ENCODE assay signal across 8 cellular contexts in the genomic region with DNA sequence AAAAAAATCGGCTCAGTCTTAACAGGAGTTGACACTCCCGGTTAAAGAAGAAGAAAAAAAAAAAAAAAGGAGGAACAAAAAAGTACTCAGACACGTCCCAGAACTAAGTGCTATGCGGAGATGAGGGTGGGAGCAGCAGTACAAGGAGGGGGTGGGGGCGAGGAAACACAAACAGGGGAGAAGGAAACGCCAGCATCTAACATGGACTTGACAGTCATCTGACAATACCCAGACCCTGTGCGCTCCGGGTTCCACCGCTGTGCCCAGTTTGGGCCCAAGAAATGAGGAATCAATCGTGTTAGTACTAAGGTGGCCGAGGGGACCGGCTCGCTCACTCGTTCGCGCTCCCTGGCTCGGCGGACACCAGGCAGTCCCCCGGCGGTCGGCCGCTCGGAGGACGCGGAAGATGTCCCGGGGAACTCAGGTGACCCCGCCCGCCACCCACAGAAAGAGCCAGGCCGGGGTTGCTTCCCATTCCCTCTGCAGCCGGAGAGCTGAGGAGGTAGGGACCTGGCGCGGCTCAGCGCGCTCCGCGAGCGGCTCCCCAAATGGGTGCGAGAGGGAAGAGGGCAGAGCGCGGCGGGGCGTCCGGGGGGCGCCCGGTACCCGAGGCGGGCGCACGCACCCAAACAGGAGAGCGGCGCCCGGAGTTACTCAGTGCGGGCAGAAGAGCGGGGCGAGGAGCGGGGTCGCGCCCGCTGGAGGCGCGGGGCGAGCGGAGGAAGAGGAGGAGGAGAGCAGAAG. TPM values are rescaled to one million over a fixed set of nuclear protein-coding genes. Genes with fewer than 3 reads are reported as not detected.
DNase-seq lines count a peak whose midpoint lies in the region; ATAC-seq and TF ChIP-seq lines count a peak whose summit lies in the region.

No MANE protein-coding gene starts in this region.

- H3K9me3 ChIP-seq in breast epithelium (no peaks in the 10 kb centered on the region), body of pancreas (no peaks in the 10 kb centered on the region), thyroid gland (no peaks in the 10 kb centered on the region), MM.1S (replicated peaks; ENCODE audit: insufficient read depth, low read length) (no peaks in the 10 kb centered on the region)

- H3K36me3 Mint-ChIP-seq in MCF 10A (ENCODE audit: insufficient read depth, unreplicated experiment): peaks cover 12% of the 10 kb centered on the region

- TF ChIP-seq CTCF in breast epithelium (IDR thresholded peaks at IDR 0.05) (no peak), MCF 10A (IDR thresholded peaks at IDR 0.05; ENCODE audit: unreplicated experiment) (no peak), body of pancreas (IDR thresholded peaks at IDR 0.05) (no peak), thyroid gland (IDR thresholded peaks at IDR 0.05) (no peak), MM.1S (IDR thresholded peaks at IDR 0.05; ENCODE audit: low read length) (no peak)

- no peak overlapping the region for H3K27ac Mint-ChIP-seq in MCF 10A (ENCODE audit: low read depth, unreplicated experiment)

- H3K4me2 ChIP-seq in MM.1S (ENCODE audit: low read depth, low read length): no peak overlapping the region

- H3K27me3 Mint-ChIP-seq in MCF 10A (ENCODE audit: insufficient read depth, unreplicated experiment): no peaks in the 10 kb centered on the region

- H3K4me3 Mint-ChIP-seq in MCF 10A (ENCODE audit: unreplicated experiment): no peak overlapping the region

- no peaks in the 10 kb centered on the region for H3K4me1 Mint-ChIP-seq in MCF 10A (ENCODE audit: insufficient read depth, unreplicated experiment)

- H3K27ac ChIP-seq in breast epithelium (peak overlapping the region; percentile 85 to 93), body of pancreas (peak overlapping the region in 3 of 4 donors; percentile 15 to 73 (median 45)), thyroid gland (peak overlapping the region; percentile 85 to 90 (median 89)), MM.1S (ENCODE audit: low read length) (no peak overlapping the region)

- no peak overlapping the region for H3K9ac ChIP-seq in MM.1S (ENCODE audit: low read length)

- no peaks in the 10 kb centered on the region for H3F3A ChIP-seq in MM.1S (ENCODE audit: insufficient read depth, low read length)

- H3K9me3 Mint-ChIP-seq in MCF 10A (ENCODE audit: unreplicated experiment): peaks cover 4% of the 10 kb centered on the region

- BruUV-seq in MCF 10A (replicated peaks; lab: Mats Ljungman, UMichigan): no TSS peak

- CTCF ChIA-PET in MCF 10A (lab: Yijun Ruan, JAX): no interaction called here

- peaks cover 0 to 5% of the 10 kb centered on the region in 2 donors for H3K4me1 ChIP-seq in breast epithelium
- peaks cover 19% of the 10 kb centered on the region for H3K4me1 ChIP-seq in body of pancreas
- peaks cover 26 to 44% of the 10 kb centered on the region in 2 donors for H3K4me1 ChIP-seq in thyroid gland
- no peaks in the 10 kb centered on the region for H3K4me1 ChIP-seq in MM.1S (ENCODE audit: low read length)

- no peaks in the 10 kb centered on the region for H3K9me2 ChIP-seq in MM.1S (replicated peaks; ENCODE audit: insufficient read depth, low read length)

- TF ChIP-seq POLR2A in breast epithelium (IDR thresholded peaks at IDR 0.05) (no peak), body of pancreas (IDR thresholded peaks at IDR 0.05) (no peak), thyroid gland (IDR thresholded peaks at IDR 0.05) (no peak)

- intact Hi-C loops in breast epithelium (cut with DNase I; ENCODE audit: low total_unique reads): no loop called here
- intact Hi-C loops in MCF 10A (cut with micrococcal nuclease): no loop called here
- intact Hi-C loops in body of pancreas (cut with DNase I): no loop called here
- intact Hi-C loops in thyroid gland (cut with DNase I): no loop called here

- no peak overlapping the region for H2AFZ ChIP-seq in MM.1S (ENCODE audit: low read length)

- POLR2A ChIA-PET in MCF 10A (lab: Yijun Ruan, JAX): no interaction called here

- ATAC-seq in body of pancreas: no peak

- H4K20me1 ChIP-seq in MM.1S (ENCODE audit: insufficient read depth, low read length): no peaks in the 10 kb centered on the region

- 7% methylated on average over 29 to 63 of the region's 63 CpGs for WGBS in body of pancreas, 2 donors
- 1 to 2% methylated on average over 45 to 47 of the region's 63 CpGs for WGBS in thyroid gland, 2 donors

- H3K79me2 ChIP-seq in MM.1S (ENCODE audit: low read length): no peaks in the 10 kb centered on the region

- H3K4me3 ChIP-seq in breast epithelium (peak overlapping the region; percentile 88 to 97 (median 96)), body of pancreas (peak overlapping the region in 1 of 2 donors; percentile 94), thyroid gland (replicated peaks in 1 of 3) (peak overlapping the region; percentile 80 to 97 (median 96)), MM.1S (ENCODE audit: low read length) (no peak overlapping the region)

- H3K27me3 ChIP-seq in breast epithelium: peaks cover 0 to 5% of the 10 kb centered on the region in 2 donors
- peaks cover 0 to 8% of the 10 kb centered on the region in 2 donors for H3K27me3 ChIP-seq in body of pancreas
- no peaks in the 10 kb centered on the region for H3K27me3 ChIP-seq in thyroid gland
- H3K27me3 ChIP-seq in MM.1S (replicated peaks; ENCODE audit: insufficient read depth, low read length): peaks cover 54% of the 10 kb centered on the region

- DNase-seq in breast epithelium (ENCODE audit: low spot score in 2 of 2): no peak
- DNase-seq in MCF 10A (ENCODE audit: unreplicated experiment): no peak
- DNase-seq in body of pancreas: peak in 1 of 4 donors; percentile 17
- peak; percentile 39 for DNase-seq in left kidney (ENCODE audit: low read depth, low spot score)
- peak; percentile 55 to 56 for DNase-seq in thyroid gland
- no peak for DNase-seq in DMS153 (lab: John Stamatoyannopoulos, UW)
- DNase-seq in MM.1S: no peak
- no peak for DNase-seq in KG1 (lab: John Stamatoyannopoulos, UW)

- H3K36me3 ChIP-seq in breast epithelium (no peaks in the 10 kb centered on the region), body of pancreas (replicated peaks in 1 of 2; ENCODE audit: insufficient read depth in 1 of 2, low read depth in 2 of 2) (no peaks in the 10 kb centered on the region), thyroid gland (no peaks in the 10 kb centered on the region), MM.1S (replicated peaks; ENCODE audit: insufficient read depth, low read length) (no peaks in the 10 kb centered on the region)

RNA-seq across cellular contexts. Expression of gene TSHZ3, which starts 0.6 kb away (rescaled TPM):
- 1 to 10 TPM; 3.7 to 9.8 (median 8.3) TPM for total RNA-seq in breast epithelium
- total RNA-seq in MCF 10A (2022): not detected in 2 replicates
- total RNA-seq in body of pancreas: 1 to 10 TPM; 1.3 to 3.0 TPM
- total RNA-seq in thyroid gland: 10 to 100 TPM; 15.0 to 18.8 (median 18.1) TPM

Comparison
In these comparisons a context has a peak if more than half of its experiments do, and no peak if none do; other contexts are left out.
1. DNase-seq: peak in left kidney (single experiment) and thyroid gland (2 of 2); none in breast epithelium (0 of 2), MCF 10A (single experiment), DMS153 (single experiment), MM.1S (single experiment) and KG1 (single experiment).